Comparison of ENCODE assay signal across 6 cellular contexts in the genomic region with DNA sequence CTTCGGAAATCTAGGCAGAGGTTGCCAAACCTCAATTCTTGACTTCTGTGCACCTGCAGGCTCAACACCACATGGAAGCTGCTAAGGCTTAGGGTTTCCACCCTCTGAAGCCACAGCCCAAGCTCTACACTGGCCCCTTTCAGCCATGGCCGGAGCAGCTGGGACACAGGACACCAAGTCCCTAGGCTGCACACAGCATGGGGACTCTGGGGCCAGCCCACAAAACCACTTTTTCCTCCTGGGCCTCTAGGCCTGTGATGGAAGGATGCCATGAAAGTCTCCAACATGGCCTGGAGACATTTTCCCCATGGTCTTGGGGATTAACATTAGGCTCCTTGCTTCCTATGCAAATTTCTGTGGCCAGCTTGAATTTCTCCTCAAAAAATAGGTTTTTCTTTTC. TPM values are rescaled to one million over a fixed set of nuclear protein-coding genes. Genes with fewer than 3 reads are reported as not detected.
DNase-seq lines count a peak whose midpoint lies in the region; ATAC-seq, FAIRE-seq and TF ChIP-seq lines count a peak whose summit lies in the region.
"Not testable (repeated sequence)": the region's sequence is repeated elsewhere in the genome, so short reads cannot be mapped to it uniquely, and the experiment has no call there.
"Had no signal": no experiment of that assay in that cellular context is flagged by ENCODE, and none has a peak within 500 bp of the region (broad histone marks: within the 10 kb centered on the region; RNA-seq: fewer than 3 reads in every experiment).

No MANE protein-coding gene starts in this region.

- H3K9me1 ChIP-seq in K562 (ENCODE audit: control insufficient read depth, insufficient read depth, low read length) = not testable (repeated sequence)

- TF ChIP-seq EP300 in K562 (IDR thresholded peaks at IDR 0.05; ENCODE audit: low read length) = not testable (repeated sequence)

- not testable (repeated sequence) for H4K20me1 ChIP-seq in K562 (replicated peaks; ENCODE audit: control insufficient read depth, insufficient read depth, low read length)

- not testable (repeated sequence) for H3K4me1 Mint-ChIP-seq in chondrocyte (ENCODE audit: low read depth)

- not testable (repeated sequence) for H3K4me2 ChIP-seq in K562 (ENCODE audit: insufficient read depth, low read length)

- H3K4me3 Mint-ChIP-seq in chondrocyte (ENCODE audit: unreplicated experiment) = not testable (repeated sequence)

- H3K27ac ChIP-seq in HEK293 (ENCODE audit: extremely low read depth, low read depth, low read length); K562 (ENCODE audit: extremely low read depth, low read depth, low read length); kidney (ENCODE audit: low read depth in 2 of 2, low read length in 2 of 2): not testable (repeated sequence)

- not testable (repeated sequence) for H3K4me1 ChIP-seq in HEK293 (ENCODE audit: control insufficient read depth, insufficient read depth, low read length); K562 (replicated peaks in 1 of 2; ENCODE audit: control insufficient read depth in 2 of 2, insufficient read depth in 2 of 2, low read length in 2 of 2); kidney (ENCODE audit: control insufficient read depth in 1 of 2, insufficient read depth in 1 of 2, low read depth in 1 of 2, low read length in 2 of 2)

- not testable (repeated sequence) for H3K27me3 Mint-ChIP-seq in chondrocyte (ENCODE audit: low read depth)

- not testable (repeated sequence) for FAIRE-seq in K562 (lab: Jason Lieb, UNC); kidney (lab: Jason Lieb, UNC)

- WGBS in K562 (ENCODE audit: insufficient coverage, low coverage, missing lambda C conversion rate) = 48% methylated on average over 2 of the region's 2 CpGs

- H3K27ac Mint-ChIP-seq in chondrocyte (ENCODE audit: unreplicated experiment) = not testable (repeated sequence)

- not testable (repeated sequence) for TF ChIP-seq POLR2A in K562 (conservative IDR thresholded peaks at IDR 0.05)

- not testable (repeated sequence) for H3K9me3 Mint-ChIP-seq in chondrocyte (ENCODE audit: low read depth)

- not testable (repeated sequence) for ATAC-seq in K562

- not testable (repeated sequence) for H3K9me3 ChIP-seq in HEK293 (ENCODE audit: control insufficient read depth, insufficient read depth, low read depth, low read length); K562 (replicated peaks; ENCODE audit: control insufficient read depth, insufficient read depth, low read depth, low read length); kidney (ENCODE audit: control insufficient read depth in 1 of 2, low read length in 2 of 2)

- POLR2A ChIA-PET in HEK293 (lab: Yijun Ruan, JAX); K562 (lab: Yijun Ruan, JAX): not testable (repeated sequence)

- CTCF ChIA-PET in HEK293 (lab: Yijun Ruan, JAX); K562 (lab: Yijun Ruan, JAX; ENCODE audit: low intra/inter-chr PET ratio): not testable (repeated sequence)

- H3K9ac ChIP-seq in K562 (ENCODE audit: insufficient read depth in 1 of 2, low read depth in 2 of 2, low read length in 2 of 2); kidney (ENCODE audit: low read length in 2 of 2): not testable (repeated sequence)

- TF ChIP-seq CTCF in HEK293 (tag by site-specific recombination; IDR thresholded peaks at IDR 0.05); K562 (IDR thresholded peaks at IDR 0.05 in 2 of 3, conservative IDR thresholded peaks at IDR 0.05 in 1 of 3; ENCODE audit: insufficient read depth in 2 of 3, low read depth in 1 of 3, low read length in 3 of 3); chondrocyte (IDR thresholded peaks at IDR 0.05); kidney (IDR thresholded peaks at IDR 0.05; ENCODE audit: borderline replicate concordance, extremely low read depth, insufficient read depth): not testable (repeated sequence)

- not testable (repeated sequence) for DNase-seq in K562 (ENCODE audit: extremely low read depth in 1 of 4, low spot score in 3 of 4)
- DNase-seq in chondrocyte (ENCODE audit: low spot score) (peak; percentile 58), kidney (peak; percentile 31), posterior vena cava (ENCODE audit: low spot score) (peak; percentile 64)

- H3K79me2 ChIP-seq in K562 (ENCODE audit: control insufficient read depth, insufficient read depth, low read length) = not testable (repeated sequence)

- H3K27me3 ChIP-seq in K562 (ENCODE audit: control insufficient read depth in 2 of 2, insufficient read depth in 2 of 2, low read length in 2 of 2) = not testable (repeated sequence)

- not testable (repeated sequence) for H2AFZ ChIP-seq in K562 (ENCODE audit: low read depth, low read length)

- BruUV-seq in K562 (replicated peaks; lab: Mats Ljungman, UMichigan) = not testable (repeated sequence)

- not testable (repeated sequence) for H3K36me3 ChIP-seq in HEK293 (ENCODE audit: control insufficient read depth in 2 of 2, insufficient read depth in 1 of 2, low read length in 2 of 2); K562 (ENCODE audit: control insufficient read depth, insufficient read depth, low read length); kidney (ENCODE audit: control insufficient read depth in 1 of 2, insufficient read depth in 2 of 2, low read length in 2 of 2)

- H3K36me3 Mint-ChIP-seq in chondrocyte (ENCODE audit: low read depth) = not testable (repeated sequence)

- not testable (repeated sequence) for H3K4me3 ChIP-seq in HEK293 (ENCODE audit: low read depth, low read length); K562; kidney (ENCODE audit: low read length in 2 of 2)

- TF ChIP-seq RAD21 in K562 (CRISPR knock-in tag; conservative IDR thresholded peaks at IDR 0.05 in 1 of 2, IDR thresholded peaks at IDR 0.05 in 1 of 2) = not testable (repeated sequence)

- in situ Hi-C loops in K562 (cut with MboI) = loop anchor here (25.0 kb wide), 1 partner anchor 381 kb away; no protein-coding TSS in a partner anchor

- intact Hi-C loops in K562 (cut with micrococcal nuclease); kidney (cut with DNase I); posterior vena cava (cut with DNase I): not testable (repeated sequence)

TF ChIP-seq in HEK293, 187 proteins besides CTCF, POLR2A, EP300 and RAD21:
- peak; percentile 85 for TF ChIP-seq ZNF585B (tag by site-specific recombination; IDR thresholded peaks at IDR 0.05)

TF ChIP-seq in K562, 482 proteins besides CTCF, POLR2A, EP300 and RAD21:
- TF ChIP-seq ZFP36 (IDR thresholded peaks at IDR 0.05; ENCODE audit: low read depth, low read length, partially characterized antibody) = peak; percentile 36
TF ChIP-seq in K562: peak in this region for 1; not testable (repeated sequence) for 481.

RNA-seq across cellular contexts. Expression of a gene that starts 5.0 kb away (rescaled TPM):
- total RNA-seq in K562 (2011; cell fraction: chromatin; rRNA removed; ENCODE audit: low replicate concordance) = 0.84 TPM in 1 of 2 replicates, not detected in the other
- not detected in 2 replicates for total RNA-seq in K562 (2011; cell fraction: nucleolus; rRNA removed)
- total RNA-seq in K562 (2011; cell fraction: nucleoplasm; rRNA removed) = 0.59 TPM in 1 of 2 replicates, not detected in the other
- 0.12 and 0.86 TPM in 2 replicates for total RNA-seq in K562 (2014; rRNA removed)
- total RNA-seq in K562 (2014; rRNA removed; fragmentation: Illumina TruSeq; extraction: Trizol) = 0.54 and 0.91 TPM in 2 replicates
- 1.2 and 2.2 TPM in 2 replicates for total RNA-seq in K562 (2015; rRNA removed; fragmentation: Illumina TruSeq; extraction: Trizol)
- 0.40 and 0.54 TPM in 2 replicates for total RNA-seq in K562 (2021)
- polyA plus RNA-seq in K562 (2011; rRNA removed) = 0.31 and 0.38 TPM in 2 replicates
- 0.24 TPM in 1 of 2 replicates, not detected in the other for polyA plus RNA-seq in K562 (2011; cell fraction: cytosol; rRNA removed)
- polyA plus RNA-seq in K562 (2011; cell fraction: nucleus; rRNA removed) = 0.46 TPM in 1 of 2 replicates, not detected in the other
- polyA plus RNA-seq in K562 (2012) = 0.98 and 2.0 TPM in 2 replicates
- 0.36 and 0.69 TPM in 2 replicates for polyA plus RNA-seq in K562 (2014; fragmentation: Illumina TruSeq; extraction: Trizol)
- under 1 TPM; 0.41 to 0.58 TPM for polyA plus RNA-seq in K562 (2014; fragmentation: Nextera tagmentation; extraction: Ambion mirVana)
- polyA plus RNA-seq in K562 (2014; rRNA removed) = 0.09 and 0.77 TPM in 2 replicates
- polyA minus RNA-seq in K562 (2011; rRNA and poly(A)+ RNA removed) = 0.84 and 1.1 TPM in 2 replicates
- polyA minus RNA-seq in K562 (2011; cell fraction: cytosol; rRNA and poly(A)+ RNA removed) = not detected in 2 replicates
- polyA minus RNA-seq in K562 (2011; cell fraction: nucleus; rRNA and poly(A)+ RNA removed) = 0.94 and 2.0 TPM in 2 replicates
- total RNA-seq in chondrocyte = 1.8 to 3.8 TPM (median 2.3 TPM) in 3 replicates
- 11.3 TPM for total RNA-seq in kidney
- polyA plus RNA-seq in kidney (ENCODE audit: insufficient read depth, low read depth, low replicate concordance) = 4.8 TPM
- total RNA-seq in posterior vena cava = 1 to 10 TPM; 2.4 to 2.5 TPM
- total RNA-seq: Daoy had no signal

RNA-seq across cellular contexts. Expression of a gene that starts 7.3 kb away (rescaled TPM):
- total RNA-seq in K562 (2011; cell fraction: chromatin; rRNA removed; ENCODE audit: low replicate concordance) = 6.9 and 21.1 TPM in 2 replicates
- total RNA-seq in K562 (2011; cell fraction: nucleolus; rRNA removed) = 6.0 and 6.3 TPM in 2 replicates
- 9.1 and 19.6 TPM in 2 replicates for total RNA-seq in K562 (2011; cell fraction: nucleoplasm; rRNA removed)
- 30.2 and 32.2 TPM in 2 replicates for total RNA-seq in K562 (2014; rRNA removed)
- total RNA-seq in K562 (2014; rRNA removed; fragmentation: Illumina TruSeq; extraction: Trizol) = 46.7 and 49.9 TPM in 2 replicates
- total RNA-seq in K562 (2015; rRNA removed; fragmentation: Illumina TruSeq; extraction: Trizol) = 44.2 and 47.3 TPM in 2 replicates
- 33.1 and 36.8 TPM in 2 replicates for total RNA-seq in K562 (2021)
- polyA plus RNA-seq in K562 (2011; rRNA removed) = 26.2 and 33.3 TPM in 2 replicates
- 14.3 and 14.5 TPM in 2 replicates for polyA plus RNA-seq in K562 (2011; cell fraction: cytosol; rRNA removed)
- polyA plus RNA-seq in K562 (2011; cell fraction: nucleus; rRNA removed) = 11.9 and 15.2 TPM in 2 replicates
- 24.5 and 26.9 TPM in 2 replicates for polyA plus RNA-seq in K562 (2012)
- polyA plus RNA-seq in K562 (2014; fragmentation: Illumina TruSeq; extraction: Trizol) = 27.4 and 31.8 TPM in 2 replicates
- polyA plus RNA-seq in K562 (2014; fragmentation: Nextera tagmentation; extraction: Ambion mirVana) = 10 to 100 TPM in 1 of 2 experiments, 1 to 10 TPM in 1; 7.8 to 13.1 TPM
- polyA plus RNA-seq in K562 (2014; rRNA removed) = 21.7 and 23.1 TPM in 2 replicates
- polyA minus RNA-seq in K562 (2011; rRNA and poly(A)+ RNA removed) = 59.7 and 64.7 TPM in 2 replicates
- 19.0 and 25.4 TPM in 2 replicates for polyA minus RNA-seq in K562 (2011; cell fraction: cytosol; rRNA and poly(A)+ RNA removed)
- polyA minus RNA-seq in K562 (2011; cell fraction: nucleus; rRNA and poly(A)+ RNA removed) = 12.9 and 21.1 TPM in 2 replicates
- 44.6 to 60.5 TPM (median 46.4 TPM) in 3 replicates for total RNA-seq in chondrocyte
- total RNA-seq in kidney = 39.4 TPM
- polyA plus RNA-seq in kidney (ENCODE audit: insufficient read depth, low read depth, low replicate concordance) = 20.3 TPM
- total RNA-seq in posterior vena cava = 10 to 100 TPM; 41.1 to 41.4 TPM
